In genomic region chr10:72175166-72175565, GRCh38 we compare ENCODE assay signal across 15 cellular contexts. TPM values are rescaled to one million over a fixed set of nuclear protein-coding genes. Genes with fewer than 3 reads are reported as not detected.
DNase-seq lines count a peak whose midpoint lies in the region; ATAC-seq and TF ChIP-seq lines count a peak whose summit lies in the region.
"Had no signal": no experiment of that assay in that cellular context is flagged by ENCODE, and none has a peak within 500 bp of the region (broad histone marks: within the 10 kb centered on the region; RNA-seq: fewer than 3 reads in every experiment).

No MANE protein-coding gene starts in this region.

- peaks cover 14% of the 10 kb centered on the region for H3K4me1 Mint-ChIP-seq in CD4-positive, alpha-beta T cell (ENCODE audit: low read depth)

- peak; percentile 34 for DNase-seq in GM12864 (ENCODE audit: low read depth)
- DNase-seq in MV-4-11 (lab: John Stamatoyannopoulos, UW), result peak; percentile 23
- peak; percentile 19 for DNase-seq in myocyte (ENCODE audit: low read depth)
- DNase-seq in CD4-positive, alpha-beta T cell, result no peak
- DNase-seq in DMS153 (lab: John Stamatoyannopoulos, UW), result no peak
- no peak for DNase-seq in ecto neural progenitor cell (ENCODE audit: low spot score)
- DNase-seq: activated CD4-positive, alpha-beta T cell treated with anti-CD3 and anti-CD28 coated beads, Interleukin-2, amount 10 ng/mL, durations not matched to agents 7 days and 5 days; activated naive CD4-positive, alpha-beta T cell; effector memory CD4-positive, alpha-beta T cell; MG63; NCI-H526 treated with DMSO at 0.1 percent for 48 hours; spleen had no signal

- H3K27me3 ChIP-seq in CD4-positive, alpha-beta T cell (ENCODE audit: control insufficient read depth, insufficient read depth, low read length), result no peaks in the 10 kb centered on the region
- H3K27me3 ChIP-seq: MG63, spleen had no signal

- no peak overlapping the region for H3K4me3 Mint-ChIP-seq in CD4-positive, alpha-beta T cell
- H3K4me3 Mint-ChIP-seq: activated CD4-positive, alpha-beta T cell treated with anti-CD3 and anti-CD28 coated beads, Interleukin-2, amount 10 ng/mL, durations not matched to agents 7 days and 5 days; natural killer cell treated with Interleukin-12 subunit alpha and Interleukin-12 subunit beta and Interleukin-15 and Interleukin-18, amount 100 ng/mL, for 72 hours had no signal

- TF ChIP-seq CTCF in GM12864 (IDR thresholded peaks at IDR 0.05; ENCODE audit: low read depth, low read length, missing control alignments), result no peak
- TF ChIP-seq CTCF in CD4-positive, alpha-beta T cell (IDR thresholded peaks at IDR 0.05), result no peak

- POLR2A ChIA-PET in CD4-positive, alpha-beta T cell (lab: Charles Lee), result interaction anchor here (1.6 kb wide), 1 partner anchor 40 kb away, joined by 3 read pairs; no protein-coding TSS in a partner anchor

- H3K4me3 ChIP-seq in GM12864 (ENCODE audit: low read depth, low read length), result no peak overlapping the region
- H3K4me3 ChIP-seq: MG63, spleen had no signal

- CTCF ChIA-PET in CD4-positive, alpha-beta T cell (lab: Charles Lee), result interaction anchor here (0.9 kb wide), 1 partner anchor 27 kb away, joined by 3 read pairs; no protein-coding TSS in a partner anchor

- H3K9me3 ChIP-seq in CD4-positive, alpha-beta T cell (ENCODE audit: control insufficient read depth, low read length), result no peaks in the 10 kb centered on the region
- H3K9me3 ChIP-seq: MG63, spleen had no signal

- H3K9me3 Mint-ChIP-seq in CD4-positive, alpha-beta T cell, result no peaks in the 10 kb centered on the region
- H3K9me3 Mint-ChIP-seq: activated CD4-positive, alpha-beta T cell treated with anti-CD3 and anti-CD28 coated beads, Interleukin-2, amount 10 ng/mL, durations not matched to agents 7 days and 5 days; natural killer cell treated with Interleukin-12 subunit alpha and Interleukin-12 subunit beta and Interleukin-15 and Interleukin-18, amount 100 ng/mL, for 72 hours had no signal

- H3K27ac ChIP-seq in cingulate gyrus (ENCODE audit: low read depth, low read length), result peak overlapping the region; percentile 24
- no peak overlapping the region for H3K27ac ChIP-seq in CD4-positive, alpha-beta T cell (ENCODE audit: low read depth, low read length)

- intact Hi-C loops in CD4-positive, alpha-beta T cell (cut with DNase I, micrococcal nuclease), result no loop called here

- peaks cover 21% of the 10 kb centered on the region for H3K36me3 Mint-ChIP-seq in CD4-positive, alpha-beta T cell (ENCODE audit: low read depth)

- no peaks in the 10 kb centered on the region for H3K27me3 Mint-ChIP-seq in CD4-positive, alpha-beta T cell
- H3K27me3 Mint-ChIP-seq: activated CD4-positive, alpha-beta T cell treated with anti-CD3 and anti-CD28 coated beads, Interleukin-2, amount 10 ng/mL, durations not matched to agents 7 days and 5 days; natural killer cell treated with Interleukin-12 subunit alpha and Interleukin-12 subunit beta and Interleukin-15 and Interleukin-18, amount 100 ng/mL, for 72 hours had no signal

- no peak for ATAC-seq in CD4-positive, alpha-beta T cell (ENCODE audit: poor library complexity)
- no peak for ATAC-seq in GM19023 (IDR thresholded peaks at IDR 0.05; ENCODE audit: unreplicated experiment)
- ATAC-seq: natural killer cell treated with Interleukin-12 subunit alpha and Interleukin-12 subunit beta and Interleukin-15 and Interleukin-18, amount 100 ng/mL, for 72 hours had no signal

- H3K27ac Mint-ChIP-seq in CD4-positive, alpha-beta T cell, result no peak overlapping the region
- H3K27ac Mint-ChIP-seq: activated CD4-positive, alpha-beta T cell treated with anti-CD3 and anti-CD28 coated beads, Interleukin-2, amount 10 ng/mL, durations not matched to agents 7 days and 5 days; natural killer cell treated with Interleukin-12 subunit alpha and Interleukin-12 subunit beta and Interleukin-15 and Interleukin-18, amount 100 ng/mL, for 72 hours had no signal

RNA-seq across cellular contexts. Expression of gene ANAPC16, which starts 40.6 kb away (rescaled TPM):
- total RNA-seq in myocyte, result 61.4 and 66.3 TPM in 2 replicates
- polyA plus RNA-seq in myocyte (2012), result 63.9 TPM
- total RNA-seq in CD4-positive, alpha-beta T cell, result 10 to 100 TPM; 61.9 to 64.3 TPM

RNA-seq across cellular contexts. Expression of gene ASCC1, which starts 40.9 kb away (rescaled TPM):
- 37.1 and 43.2 TPM in 2 replicates for total RNA-seq in myocyte
- 31.1 TPM for polyA plus RNA-seq in myocyte (2012)
- 10 to 100 TPM; 16.5 to 19.0 TPM for total RNA-seq in CD4-positive, alpha-beta T cell

Comparison
In these comparisons a context has a peak if more than half of its experiments do, and no peak if none do; other contexts are left out.
1. DNase-seq: peak in GM12864 (single experiment), MV-4-11 (single experiment) and myocyte (single experiment); none in CD4-positive, alpha-beta T cell (0 of 10), DMS153 (single experiment) and ecto neural progenitor cell (single experiment).